In the genomic region with DNA sequence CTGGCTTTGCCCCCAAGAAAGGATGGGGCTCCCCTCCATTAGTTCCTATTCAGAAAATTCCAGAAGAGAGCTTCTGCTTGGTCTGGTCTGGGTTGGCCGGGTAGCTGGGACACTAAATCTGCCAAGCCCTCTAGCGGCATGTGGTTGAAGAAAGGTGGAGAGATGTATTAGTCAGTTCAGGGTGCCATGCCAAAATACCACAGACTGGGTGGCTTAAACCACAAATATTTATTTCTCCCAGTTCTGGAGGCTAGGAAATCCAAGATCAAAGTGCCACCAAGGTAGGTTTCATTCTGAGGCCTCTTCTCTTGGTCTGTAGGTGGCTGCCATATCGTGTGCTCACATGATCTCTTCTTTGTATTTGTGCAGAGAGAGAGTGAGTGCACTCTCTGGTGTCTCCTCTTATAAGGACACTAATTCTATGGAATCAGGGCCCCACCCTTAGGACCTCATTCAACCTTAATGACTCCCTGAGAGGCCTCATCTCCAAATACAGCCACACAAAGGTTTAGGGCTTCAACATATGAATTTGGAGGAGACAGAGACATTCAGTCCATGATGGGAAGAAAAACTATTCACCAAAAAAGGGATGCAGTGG, we compare ENCODE assay signal across 1 cellular context.
TF ChIP-seq lines count a peak whose summit lies in the region.

No MANE protein-coding gene starts in this region.

TF ChIP-seq in SK-N-SH treated with all-trans-retinoic acid at 6 μM for 48 hours, 23 proteins besides CTCF, POLR2A, EP300 and RAD21 (continued from another document):
- TF ChIP-seq, protein P1, sequence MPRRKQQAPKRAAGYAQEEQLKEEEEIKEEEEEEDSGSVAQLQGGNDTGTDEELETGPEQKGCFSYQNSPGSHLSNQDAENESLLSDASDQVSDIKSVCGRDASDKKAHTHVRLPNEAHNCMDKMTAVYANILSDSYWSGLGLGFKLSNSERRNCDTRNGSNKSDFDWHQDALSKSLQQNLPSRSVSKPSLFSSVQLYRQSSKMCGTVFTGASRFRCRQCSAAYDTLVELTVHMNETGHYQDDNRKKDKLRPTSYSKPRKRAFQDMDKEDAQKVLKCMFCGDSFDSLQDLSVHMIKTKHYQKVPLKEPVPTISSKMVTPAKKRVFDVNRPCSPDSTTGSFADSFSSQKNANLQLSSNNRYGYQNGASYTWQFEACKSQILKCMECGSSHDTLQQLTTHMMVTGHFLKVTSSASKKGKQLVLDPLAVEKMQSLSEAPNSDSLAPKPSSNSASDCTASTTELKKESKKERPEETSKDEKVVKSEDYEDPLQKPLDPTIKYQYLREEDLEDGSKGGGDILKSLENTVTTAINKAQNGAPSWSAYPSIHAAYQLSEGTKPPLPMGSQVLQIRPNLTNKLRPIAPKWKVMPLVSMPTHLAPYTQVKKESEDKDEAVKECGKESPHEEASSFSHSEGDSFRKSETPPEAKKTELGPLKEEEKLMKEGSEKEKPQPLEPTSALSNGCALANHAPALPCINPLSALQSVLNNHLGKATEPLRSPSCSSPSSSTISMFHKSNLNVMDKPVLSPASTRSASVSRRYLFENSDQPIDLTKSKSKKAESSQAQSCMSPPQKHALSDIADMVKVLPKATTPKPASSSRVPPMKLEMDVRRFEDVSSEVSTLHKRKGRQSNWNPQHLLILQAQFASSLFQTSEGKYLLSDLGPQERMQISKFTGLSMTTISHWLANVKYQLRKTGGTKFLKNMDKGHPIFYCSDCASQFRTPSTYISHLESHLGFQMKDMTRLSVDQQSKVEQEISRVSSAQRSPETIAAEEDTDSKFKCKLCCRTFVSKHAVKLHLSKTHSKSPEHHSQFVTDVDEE (CRISPR knock-in tag; IDR thresholded peaks at IDR 0.05): no peak
- no peak for TF ChIP-seq ARNTL (CRISPR knock-in tag; IDR thresholded peaks at IDR 0.05; ENCODE audit: borderline replicate concordance, low read depth)
TF ChIP-seq in SK-N-SH treated with all-trans-retinoic acid at 6 μM for 48 hours: peak in this region for 0.
